ENCODE assay signal across 8 cellular contexts in the genomic region with DNA sequence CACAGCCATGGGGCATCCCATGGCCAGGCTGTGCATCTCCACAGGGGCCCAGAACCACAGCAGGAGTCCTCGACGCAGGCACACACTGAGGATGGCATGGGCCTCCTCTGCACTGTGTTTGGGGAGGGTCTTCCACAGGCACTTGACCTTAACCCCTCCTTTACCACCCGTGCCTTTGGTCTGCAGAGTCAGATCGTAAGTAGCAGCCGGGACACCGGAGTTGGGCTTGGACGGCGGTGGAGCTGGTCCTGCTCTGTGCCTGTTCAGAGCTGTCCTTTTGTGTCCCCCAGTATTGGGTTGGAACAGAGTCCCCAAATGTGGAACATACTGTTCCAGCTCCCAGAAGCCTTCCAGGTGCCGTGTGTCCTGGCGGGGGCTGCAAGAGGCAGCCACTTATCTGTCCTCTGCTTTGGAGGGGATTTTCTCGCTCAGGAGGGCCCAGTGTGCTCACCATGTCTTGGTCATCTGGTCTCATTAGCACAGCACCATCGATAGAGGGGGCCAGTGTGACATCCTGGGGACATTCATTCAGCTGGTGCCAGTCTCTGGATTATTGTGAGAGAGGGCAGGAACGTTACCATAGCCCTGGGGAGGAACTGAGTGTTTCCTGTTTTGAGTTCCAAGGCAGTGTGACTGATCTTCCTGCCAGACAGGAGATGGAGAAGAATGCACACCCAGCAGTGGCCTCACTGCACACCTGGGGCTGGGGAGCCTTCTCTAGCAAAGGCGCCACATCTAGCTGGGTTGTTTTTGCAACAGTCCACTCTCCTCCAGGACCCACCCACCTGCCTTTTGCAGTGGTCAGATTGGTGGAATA. TPM values are rescaled to one million over a fixed set of nuclear protein-coding genes. Genes with fewer than 3 reads are reported as not detected.
A peak's percentile ranks its signal among the peaks of the same experiment; 100 is the strongest.
DNase-seq lines count a peak whose midpoint lies in the region; ATAC-seq, FAIRE-seq and TF ChIP-seq lines count a peak whose summit lies in the region.

No MANE protein-coding gene starts in this region.

- H3K79me2 ChIP-seq in H9 (ENCODE audit: insufficient read depth, low read length), result no peaks in the 10 kb centered on the region

- H3K36me3 ChIP-seq in pancreas, result peaks cover 0 to 1% (median 0%) of the 10 kb centered on the region in 3 donors

- H3K27me3 ChIP-seq in H9 (ENCODE audit: insufficient read depth, low read length), result no peaks in the 10 kb centered on the region; the same call in 1 of the 2 replicates
- H3K27me3 ChIP-seq in pancreas, result no peaks in the 10 kb centered on the region

- H3K14ac ChIP-seq in H9 (ENCODE audit: insufficient read depth, low read length), result no peak overlapping the region

- H3K23ac ChIP-seq in H9 (ENCODE audit: insufficient read length, low read depth, low read length), result no peak overlapping the region

- no peak overlapping the region for H4K5ac ChIP-seq in H9 (ENCODE audit: insufficient read length, low read depth, low read length)

- no peak overlapping the region for H2BK20ac ChIP-seq in H9 (ENCODE audit: low read depth, low read length, poor library complexity, severe bottlenecking)

- H4K91ac ChIP-seq in H9 (ENCODE audit: insufficient read length, low read depth, low read length), result no peak overlapping the region

- no peak overlapping the region for H3K56ac ChIP-seq in H9 (ENCODE audit: insufficient read length, low read depth, low read length)

- DNase-seq in D721Med (ENCODE audit: insufficient read length, low spot score) (no peak), H9 (peak; percentile 56), NCI-H748 (lab: John Stamatoyannopoulos, UW; ENCODE audit: unreplicated experiment) (peak; percentile 89), foreskin fibroblast (peak; percentile 74 to 87), pancreas (peak; percentile 68 to 87 (median 79))
- DNase-seq in activated T-cell treated with anti-CD3 and anti-CD28 coated beads, Interleukin-2, amount 50 U/mL, for 24 hours, result peak; percentile 66

- H3K4me1 ChIP-seq in H9 (ENCODE audit: insufficient read depth, low read length), result no peaks in the 10 kb centered on the region
- H3K4me1 ChIP-seq in pancreas, result peaks cover 13 to 15% (median 14%) of the 10 kb centered on the region in 3 donors

- no peak overlapping the region for H2BK12ac ChIP-seq in H9 (ENCODE audit: insufficient read length, low read depth, low read length)

- H4K8ac ChIP-seq in H9 (replicated peaks; ENCODE audit: insufficient read length, low read depth, low read length), result no peak overlapping the region

- H2BK5ac ChIP-seq in H9 (ENCODE audit: insufficient read length, low read length), result no peak overlapping the region

- peak; percentile 49 for TF ChIP-seq CTCF in D721Med (IDR thresholded peaks at IDR 0.05; ENCODE audit: insufficient read depth, missing control alignments)
- TF ChIP-seq CTCF in H9 (conservative IDR thresholded peaks at IDR 0.05), result peak; percentile 60
- peak; percentile 60 for TF ChIP-seq CTCF in foreskin fibroblast (IDR thresholded peaks at IDR 0.05; ENCODE audit: low read depth, low read length)
- peak in 3 of 4 donors; percentile 40 to 58 (median 54) for TF ChIP-seq CTCF in pancreas (IDR thresholded peaks at IDR 0.05)

- H3K4me1 Mint-ChIP-seq in H9, result peaks cover 3 to 11% of the 10 kb centered on the region in 2 experiments; a peak in 2 of 4 replicates
- peaks cover 47% of the 10 kb centered on the region for H3K4me1 Mint-ChIP-seq in activated T-cell treated with anti-CD3 and anti-CD28 coated beads, Interleukin-2, amount 50 U/mL, for 24 hours (ENCODE audit: low read depth)

- no peak overlapping the region for H3K9ac ChIP-seq in H9 (ENCODE audit: extremely low read depth, insufficient read length, low read length)

- peak; percentile 58 to 77 (median 74) for ATAC-seq in pancreas
- no peak for ATAC-seq in GM19328 (IDR thresholded peaks at IDR 0.05; ENCODE audit: unreplicated experiment)
- ATAC-seq in HG02852 (IDR thresholded peaks at IDR 0.05; ENCODE audit: unreplicated experiment), result no peak

- no peak overlapping the region for H2BK120ac ChIP-seq in H9 (ENCODE audit: low read depth, low read length, poor library complexity, severe bottlenecking)

- no peak overlapping the region for H3K4me2 ChIP-seq in H9 (ENCODE audit: insufficient read depth, insufficient read length, low read length)

- no peak for FAIRE-seq in D721Med (lab: Jason Lieb, UNC)
- no peak for FAIRE-seq in pancreas (lab: Jason Lieb, UNC)

- no peaks in the 10 kb centered on the region for H3K9me3 ChIP-seq in H9 (ENCODE audit: control insufficient read depth, low read depth, low read length)
- no peaks in the 10 kb centered on the region for H3K9me3 ChIP-seq in pancreas

- no CpG with 5 or more reads among the region's 14 CpGs for WGBS in H9 (ENCODE audit: extremely low coverage, insufficient read length, low lambda C conversion rate)
- WGBS in pancreas, 2 donors, result 44 to 61% methylated on average over 14 of the region's 14 CpGs

- H3K4ac ChIP-seq in H9 (ENCODE audit: low read depth, low read length), result no peak overlapping the region

- H2AK5ac ChIP-seq in H9 (ENCODE audit: insufficient read length, low read length), result no peak overlapping the region

- H2AFZ ChIP-seq in H9 (ENCODE audit: low read length), result no peak overlapping the region

- intact Hi-C loops in pancreas (cut with DNase I), result loop anchor here in 1 of 3 donors (5.0 kb wide), 1 partner anchor 61 kb away; no protein-coding TSS in a partner anchor

- no peaks in the 10 kb centered on the region for H3K79me1 ChIP-seq in H9 (ENCODE audit: insufficient read depth, low read depth, low read length, poor library complexity, severe bottlenecking)

- no peak overlapping the region for H3K27ac Mint-ChIP-seq in H9
- H3K27ac Mint-ChIP-seq in activated T-cell treated with anti-CD3 and anti-CD28 coated beads, Interleukin-2, amount 50 U/mL, for 24 hours, result peak overlapping the region; percentile 22

- H3K4me3 ChIP-seq in foreskin fibroblast (ENCODE audit: low read depth in 1 of 2, low read length in 2 of 2), result no peak overlapping the region
- H3K4me3 ChIP-seq in pancreas, result no peak overlapping the region

- no peak overlapping the region for H3T11ph ChIP-seq in H9 (ENCODE audit: low read length)

- H3K27ac ChIP-seq in H9 (ENCODE audit: insufficient read length, low read depth, low read length) (no peak overlapping the region), pancreas (peak overlapping the region in 2 of 4 donors; percentile 30 to 45)

- no peak overlapping the region for H3K18ac ChIP-seq in H9 (ENCODE audit: insufficient read length, low read depth, low read length)

- no peaks in the 10 kb centered on the region for H4K20me1 ChIP-seq in H9 (ENCODE audit: control insufficient read depth, insufficient read depth, insufficient read length)

- peak overlapping the region in 1 of 2 experiments; percentile 36; a peak in 1 of 5 replicates for H3K4me3 Mint-ChIP-seq in H9
- H3K4me3 Mint-ChIP-seq in activated T-cell treated with anti-CD3 and anti-CD28 coated beads, Interleukin-2, amount 50 U/mL, for 24 hours, result peak overlapping the region; percentile 12

- peaks cover 26% of the 10 kb centered on the region for H3K27me3 Mint-ChIP-seq in H9 (ENCODE audit: low read depth)
- H3K27me3 Mint-ChIP-seq in activated T-cell treated with anti-CD3 and anti-CD28 coated beads, Interleukin-2, amount 50 U/mL, for 24 hours, result no peaks in the 10 kb centered on the region

- H3K9me3 Mint-ChIP-seq in H9, result no peaks in the 10 kb centered on the region
- H3K9me3 Mint-ChIP-seq in activated T-cell treated with anti-CD3 and anti-CD28 coated beads, Interleukin-2, amount 50 U/mL, for 24 hours, result no peaks in the 10 kb centered on the region

- no peak overlapping the region for H2BK15ac ChIP-seq in H9 (ENCODE audit: low read depth, low read length)

- peaks cover 4% of the 10 kb centered on the region for H3K23me2 ChIP-seq in H9 (ENCODE audit: insufficient read length, low read depth, low read length, poor library complexity, severe bottlenecking)

- H3K36me3 Mint-ChIP-seq in H9 (ENCODE audit: insufficient read depth in 1 of 3, low read depth in 3 of 3), result peaks cover 0 to 5% (median 0%) of the 10 kb centered on the region in 3 experiments; a peak in 1 of 7 replicates
- peaks cover 13% of the 10 kb centered on the region for H3K36me3 Mint-ChIP-seq in activated T-cell treated with anti-CD3 and anti-CD28 coated beads, Interleukin-2, amount 50 U/mL, for 24 hours (ENCODE audit: low read depth)

RNA-seq across cellular contexts. Expression of a gene that starts 12.4 kb away (rescaled TPM):
- total RNA-seq in H9 (2021) (34.7 and 37.9 TPM in 2 replicates), pancreas (10 to 100 TPM; 37.2 to 61.9 (median 54.1) TPM)
- polyA plus RNA-seq in pancreas, result 10 to 100 TPM; 51.1 to 56.4 TPM

RNA-seq across cellular contexts. Expression of a gene that starts 12.6 kb away (rescaled TPM):
- total RNA-seq in H9 (2021), result 19.2 and 20.6 TPM in 2 replicates
- 10 to 100 TPM in 4 of 6 donors, 1 to 10 TPM in 2; 7.4 to 13.1 (median 12.1) TPM for total RNA-seq in pancreas
- polyA plus RNA-seq in pancreas, result 1 to 10 TPM; 7.1 to 8.6 TPM

RNA-seq across cellular contexts. Expression of a gene that starts 29.8 kb away (rescaled TPM):
- total RNA-seq in H9 (2021), result 43.4 and 45.1 TPM in 2 replicates
- total RNA-seq in pancreas, result 10 to 100 TPM; 25.8 to 90.1 (median 33.1) TPM
- 10 to 100 TPM; 55.3 to 82.7 TPM for polyA plus RNA-seq in pancreas

Comparison
In these comparisons a context has a peak if more than half of its experiments do, and no peak if none do; other contexts are left out.
1. ATAC-seq: peak in pancreas (4 of 4); none in GM19328 (single experiment) and HG02852 (single experiment).
2. Peak in every context shown above with its lines, with median percentiles within 50 percentile points of each other: CTCF ChIP-seq.